Comparison of ENCODE assay signal across 8 cellular contexts in genomic region chr18:2547477-2548087, GRCh38. TPM values are rescaled to one million over a fixed set of nuclear protein-coding genes. Genes with fewer than 3 reads are reported as not detected.
DNase-seq lines count a peak whose midpoint lies in the region; ATAC-seq, FAIRE-seq and TF ChIP-seq lines count a peak whose summit lies in the region.

No MANE protein-coding gene starts in this region.

- H3K4me3 Mint-ChIP-seq in HFFc6, result no peak overlapping the region

- in situ Hi-C loops in HepG2 (cut with HindIII; ENCODE audit: extremely low pct_ligation_motif_present, low pct_unique_long_range_greater_than_20kb), result loop anchor here (25.0 kb wide), 2 partner anchors 210 to 960 kb away; no protein-coding TSS in a partner anchor

- H3K4me3 ChIP-seq in breast epithelium, result no peak overlapping the region
- H3K4me3 ChIP-seq in HepG2 (replicated peaks in 1 of 3; ENCODE audit: insufficient read depth in 1 of 3, low read depth in 2 of 3, low read length in 3 of 3), result no peak overlapping the region

- CTCF ChIA-PET in HepG2 (lab: Yijun Ruan, JAX; ENCODE audit: low intra/inter-chr PET ratio, low total read pairs), result interaction anchor here (1.2 kb wide), 1 partner anchor 442 kb away, joined by 4 read pairs; no protein-coding TSS in a partner anchor

- no peak overlapping the region for H2AFZ ChIP-seq in HepG2 (ENCODE audit: low read length)

- peak; percentile 21 for DNase-seq in NCI-H1436 (lab: John Stamatoyannopoulos, UW)
- DNase-seq in NCI-H1436 treated with DMSO at 0.1 percent for 48 hours (lab: John Stamatoyannopoulos, UW), result no peak
- peak; percentile 51 for DNase-seq in HFFc6
- DNase-seq in NCI-H2227 treated with DMSO at 0.1 percent for 48 hours (lab: John Stamatoyannopoulos, UW), result peak; percentile 42
- no peak for DNase-seq in breast epithelium (ENCODE audit: low spot score in 2 of 2)
- peak; percentile 20 for DNase-seq in HepG2 (ENCODE audit: low spot score)
- DNase-seq in activated naive CD4-positive, alpha-beta T cell treated with anti-CD3 and anti-CD28 coated beads, Interleukin-2, amount 50 U/mL, for 72 hours (ENCODE audit: low spot score in 2 of 2), result no peak

- H3K4me1 ChIP-seq in breast epithelium (no peaks in the 10 kb centered on the region), HepG2 (ENCODE audit: insufficient read depth, low read length) (no peaks in the 10 kb centered on the region)

- H3K36me3 ChIP-seq in breast epithelium (no peaks in the 10 kb centered on the region), HepG2 (replicated peaks in 1 of 2; ENCODE audit: control insufficient read depth in 1 of 2, insufficient read depth in 2 of 2, low read length in 2 of 2) (peaks cover 5 to 12% of the 10 kb centered on the region in 2 experiments; a peak in 4 of 5 replicates)

- H3K27ac ChIP-seq in breast epithelium (no peak overlapping the region), HepG2 (ENCODE audit: extremely low read length, insufficient read depth, low read length) (no peak overlapping the region)

- intact Hi-C loops in breast epithelium (cut with DNase I; ENCODE audit: low total_unique reads), result no loop called here
- intact Hi-C loops in HepG2 (cut with micrococcal nuclease; ENCODE audit: unreplicated experiment), result loop anchor here (2.0 kb wide), 1 partner anchor 443 kb away; no protein-coding TSS in a partner anchor

- TF ChIP-seq EP300 in HepG2 (IDR thresholded peaks at IDR 0.05; ENCODE audit: low read depth in 2 of 2, low read length in 2 of 2) (no peak), HepG2 (CRISPR knock-in tag; IDR thresholded peaks at IDR 0.05; ENCODE audit: borderline replicate concordance) (no peak)

- 54% methylated on average over 4 of the region's 4 CpGs for WGBS in HepG2 (ENCODE audit: low lambda C conversion rate)

- TF ChIP-seq POLR2A in breast epithelium (IDR thresholded peaks at IDR 0.05) (no peak), HepG2 (IDR thresholded peaks at IDR 0.05; ENCODE audit: insufficient read depth in 1 of 2, low read depth in 2 of 2, low read length in 2 of 2) (no peak)

- TF ChIP-seq CTCF in HFFc6 (IDR thresholded peaks at IDR 0.05), result peak; percentile 88
- peak in 2 of 3 donors; percentile 42 to 57 for TF ChIP-seq CTCF in breast epithelium (IDR thresholded peaks at IDR 0.05)
- TF ChIP-seq CTCF in HepG2 (CRISPR knock-in tag; IDR thresholded peaks at IDR 0.05), result peak; percentile 47

- no peak overlapping the region for H3K9ac ChIP-seq in HepG2 (ENCODE audit: insufficient read depth, low read depth, low read length)

- FAIRE-seq in HepG2 (lab: Jason Lieb, UNC), result peak; percentile 72

- H3K27me3 Mint-ChIP-seq in HFFc6 (ENCODE audit: insufficient read depth), result no peaks in the 10 kb centered on the region

- H3K4me2 ChIP-seq in HepG2 (ENCODE audit: low read depth, low read length), result no peak overlapping the region

- H4K20me1 ChIP-seq in HepG2 (ENCODE audit: insufficient read depth, low read length), result no peaks in the 10 kb centered on the region

- POLR2A ChIA-PET in HepG2 (lab: Yijun Ruan, JAX), result no interaction called here

- no peaks in the 10 kb centered on the region for H3K27me3 ChIP-seq in breast epithelium
- no peaks in the 10 kb centered on the region for H3K27me3 ChIP-seq in HepG2 (ENCODE audit: control insufficient read depth in 1 of 2, insufficient read depth in 2 of 2, low read length in 2 of 2)

- H3K9me3 ChIP-seq in breast epithelium (no peaks in the 10 kb centered on the region), HepG2 (ENCODE audit: low read length) (no peaks in the 10 kb centered on the region)

- peak; percentile 48; the same call in 2 of the 3 replicates for ATAC-seq in HepG2
- ATAC-seq in GM21786 (IDR thresholded peaks at IDR 0.05; ENCODE audit: unreplicated experiment), result no peak
- no peak for ATAC-seq in activated naive CD4-positive, alpha-beta T cell treated with anti-CD3 and anti-CD28 coated beads, Interleukin-2, amount 50 U/mL, for 72 hours

- no peaks in the 10 kb centered on the region for H3K79me2 ChIP-seq in HepG2 (ENCODE audit: insufficient read depth, low read length)

- no peak for TF ChIP-seq RAD21 in HepG2 (CRISPR knock-in tag; IDR thresholded peaks at IDR 0.05)

- H3K9me3 Mint-ChIP-seq in HFFc6, result no peaks in the 10 kb centered on the region
- H3K9me3 Mint-ChIP-seq in activated naive CD4-positive, alpha-beta T cell treated with anti-CD3 and anti-CD28 coated beads, Interleukin-2, amount 50 U/mL, for 72 hours, result no peaks in the 10 kb centered on the region

- no peaks in the 10 kb centered on the region for H3K36me3 Mint-ChIP-seq in HFFc6 (ENCODE audit: low read depth)
- H3K36me3 Mint-ChIP-seq in activated naive CD4-positive, alpha-beta T cell treated with anti-CD3 and anti-CD28 coated beads, Interleukin-2, amount 50 U/mL, for 72 hours, result no peaks in the 10 kb centered on the region

- H3K27ac Mint-ChIP-seq in HFFc6, result no peak overlapping the region
- H3K27ac Mint-ChIP-seq in activated naive CD4-positive, alpha-beta T cell treated with anti-CD3 and anti-CD28 coated beads, Interleukin-2, amount 50 U/mL, for 72 hours, result no peak overlapping the region

- no TSS peak for BruUV-seq in HepG2 (replicated peaks; lab: Mats Ljungman, UMichigan)

- H3K4me1 Mint-ChIP-seq in HFFc6 (ENCODE audit: low read depth), result no peaks in the 10 kb centered on the region

TF ChIP-seq in HepG2, 621 proteins besides CTCF, POLR2A, EP300 and RAD21 (continues in another document):
- TF ChIP-seq FOXA3 (CRISPR knock-in tag; IDR thresholded peaks at IDR 0.05), result 0 out of 2 replicates have a peak, but pooled peaks have one; percentile 14

RNA-seq across cellular contexts. Expression of gene METTL4, which starts 23.7 kb away (rescaled TPM):
- 1 to 10 TPM; 6.3 to 9.4 (median 9.0) TPM for total RNA-seq in HFFc6 (2021; fragmentation: NEBNext Ultra II Directional; extraction: Animal tissue kit (Norgen Biotek cat#: 25700))
- total RNA-seq in breast epithelium (10 to 100 TPM in 1 of 3 donors, 1 to 10 TPM in 2; 4.0 to 11.3 (median 7.2) TPM), HepG2 (2016; rRNA removed; fragmentation: Illumina TruSeq; extraction: Trizol) (6.8 and 8.4 TPM in 2 replicates)
- 2.2 and 2.6 TPM in 2 replicates for total RNA-seq in HepG2 (2016; cell fraction: cytosol; rRNA removed; fragmentation: Illumina TruSeq; extraction: Trizol; ENCODE audit: low read depth)
- 10.4 and 11.1 TPM in 2 replicates for total RNA-seq in HepG2 (2016; cell fraction: insoluble cytoplasmic fraction; rRNA removed; fragmentation: Illumina TruSeq; extraction: Trizol)
- 7.2 and 9.1 TPM in 2 replicates for total RNA-seq in HepG2 (2016; cell fraction: membrane; rRNA removed; fragmentation: Illumina TruSeq; extraction: Trizol)
- total RNA-seq in HepG2 (2016; cell fraction: nucleus; rRNA removed; fragmentation: Illumina TruSeq; extraction: Trizol), result 14.4 and 14.8 TPM in 2 replicates
- polyA plus RNA-seq in HepG2 (2011; rRNA removed), result 5.6 and 8.1 TPM in 2 replicates
- polyA plus RNA-seq in HepG2 (2011; cell fraction: cytosol; rRNA removed), result 2.8 and 3.9 TPM in 2 replicates
- 5.4 and 6.7 TPM in 2 replicates for polyA plus RNA-seq in HepG2 (2011; cell fraction: nucleus; rRNA removed)
- 5.7 and 6.2 TPM in 2 replicates for polyA plus RNA-seq in HepG2 (2012)
- 2.6 and 3.4 TPM in 2 replicates for polyA plus RNA-seq in HepG2 (2016; cell fraction: cytosol; fragmentation: Illumina TruSeq; extraction: Trizol; ENCODE audit: low read depth)
- polyA plus RNA-seq in HepG2 (2016; cell fraction: insoluble cytoplasmic fraction; fragmentation: Illumina TruSeq; extraction: Trizol; ENCODE audit: low read depth), result 9.9 and 13.8 TPM in 2 replicates
- polyA plus RNA-seq in HepG2 (2016; cell fraction: membrane; fragmentation: Illumina TruSeq; extraction: Trizol; ENCODE audit: low read depth), result 4.2 and 5.2 TPM in 2 replicates
- 22.4 and 23.4 TPM in 2 replicates for polyA plus RNA-seq in HepG2 (2016; cell fraction: nucleus; fragmentation: Illumina TruSeq; extraction: Trizol; ENCODE audit: insufficient read depth, low read depth)
- polyA minus RNA-seq in HepG2 (2011; rRNA and poly(A)+ RNA removed; ENCODE audit: low replicate concordance), result 4.1 and 12.7 TPM in 2 replicates
- polyA minus RNA-seq in HepG2 (2011; cell fraction: cytosol; rRNA and poly(A)+ RNA removed), result 3.7 and 3.9 TPM in 2 replicates
- polyA minus RNA-seq in HepG2 (2011; cell fraction: nucleus; rRNA and poly(A)+ RNA removed), result 20.5 and 21.6 TPM in 2 replicates
- total RNA-seq in activated naive CD4-positive, alpha-beta T cell treated with anti-CD3 and anti-CD28 coated beads, Interleukin-2, amount 50 U/mL, for 72 hours, result 10 to 100 TPM; 20.3 to 57.4 TPM

RNA-seq across cellular contexts. Expression of gene NDC80, which starts 23.8 kb away (rescaled TPM):
- 10 to 100 TPM; 12.7 to 30.2 (median 25.4) TPM for total RNA-seq in HFFc6 (2021; fragmentation: NEBNext Ultra II Directional; extraction: Animal tissue kit (Norgen Biotek cat#: 25700))
- total RNA-seq in breast epithelium (under 1 TPM; 0.44 to 0.98 (median 0.96) TPM), HepG2 (2016; rRNA removed; fragmentation: Illumina TruSeq; extraction: Trizol) (33.0 and 47.0 TPM in 2 replicates)
- total RNA-seq in HepG2 (2016; cell fraction: cytosol; rRNA removed; fragmentation: Illumina TruSeq; extraction: Trizol; ENCODE audit: low read depth), result 4.3 and 6.1 TPM in 2 replicates
- total RNA-seq in HepG2 (2016; cell fraction: insoluble cytoplasmic fraction; rRNA removed; fragmentation: Illumina TruSeq; extraction: Trizol), result 32.7 and 45.7 TPM in 2 replicates
- 8.2 and 9.5 TPM in 2 replicates for total RNA-seq in HepG2 (2016; cell fraction: membrane; rRNA removed; fragmentation: Illumina TruSeq; extraction: Trizol)
- total RNA-seq in HepG2 (2016; cell fraction: nucleus; rRNA removed; fragmentation: Illumina TruSeq; extraction: Trizol), result 28.1 and 31.1 TPM in 2 replicates
- polyA plus RNA-seq in HepG2 (2011; rRNA removed), result 5.5 and 9.6 TPM in 2 replicates
- 3.2 TPM in 2 replicates for polyA plus RNA-seq in HepG2 (2011; cell fraction: cytosol; rRNA removed)
- 5.3 and 6.6 TPM in 2 replicates for polyA plus RNA-seq in HepG2 (2011; cell fraction: nucleus; rRNA removed)
- polyA plus RNA-seq in HepG2 (2012), result 6.5 and 14.5 TPM in 2 replicates
- 2.0 and 2.1 TPM in 2 replicates for polyA plus RNA-seq in HepG2 (2016; cell fraction: cytosol; fragmentation: Illumina TruSeq; extraction: Trizol; ENCODE audit: low read depth)
- polyA plus RNA-seq in HepG2 (2016; cell fraction: insoluble cytoplasmic fraction; fragmentation: Illumina TruSeq; extraction: Trizol; ENCODE audit: low read depth), result 37.2 and 40.2 TPM in 2 replicates
- polyA plus RNA-seq in HepG2 (2016; cell fraction: membrane; fragmentation: Illumina TruSeq; extraction: Trizol; ENCODE audit: low read depth), result 2.4 and 3.5 TPM in 2 replicates
- polyA plus RNA-seq in HepG2 (2016; cell fraction: nucleus; fragmentation: Illumina TruSeq; extraction: Trizol; ENCODE audit: insufficient read depth, low read depth), result 23.0 and 26.5 TPM in 2 replicates
- polyA minus RNA-seq in HepG2 (2011; rRNA and poly(A)+ RNA removed; ENCODE audit: low replicate concordance), result 6.0 and 39.3 TPM in 2 replicates
- 5.6 and 7.0 TPM in 2 replicates for polyA minus RNA-seq in HepG2 (2011; cell fraction: cytosol; rRNA and poly(A)+ RNA removed)
- polyA minus RNA-seq in HepG2 (2011; cell fraction: nucleus; rRNA and poly(A)+ RNA removed), result 32.8 and 47.0 TPM in 2 replicates
- total RNA-seq in activated naive CD4-positive, alpha-beta T cell treated with anti-CD3 and anti-CD28 coated beads, Interleukin-2, amount 50 U/mL, for 72 hours, result 100 to 1,000 TPM in 1 of 2 donors, 10 to 100 TPM in 1; 66.8 to 117 TPM

Comparison
In these comparisons a context has a peak if more than half of its experiments do, and no peak if none do; other contexts are left out.
1. DNase-seq: peak in NCI-H1436 (single experiment), HFFc6 (single experiment), NCI-H2227 treated with DMSO at 0.1 percent for 48 hours (single experiment) and HepG2 (single experiment); none in NCI-H1436 treated with DMSO at 0.1 percent for 48 hours (single experiment), breast epithelium (0 of 2) and activated naive CD4-positive, alpha-beta T cell treated with anti-CD3 and anti-CD28 coated beads, Interleukin-2, amount 50 U/mL, for 72 hours (0 of 2).
2. Peak in every context shown above with its lines, with median percentiles within 50 percentile points of each other: CTCF ChIP-seq.